ENCODE assay signal across 10 cellular contexts in the genomic region with DNA sequence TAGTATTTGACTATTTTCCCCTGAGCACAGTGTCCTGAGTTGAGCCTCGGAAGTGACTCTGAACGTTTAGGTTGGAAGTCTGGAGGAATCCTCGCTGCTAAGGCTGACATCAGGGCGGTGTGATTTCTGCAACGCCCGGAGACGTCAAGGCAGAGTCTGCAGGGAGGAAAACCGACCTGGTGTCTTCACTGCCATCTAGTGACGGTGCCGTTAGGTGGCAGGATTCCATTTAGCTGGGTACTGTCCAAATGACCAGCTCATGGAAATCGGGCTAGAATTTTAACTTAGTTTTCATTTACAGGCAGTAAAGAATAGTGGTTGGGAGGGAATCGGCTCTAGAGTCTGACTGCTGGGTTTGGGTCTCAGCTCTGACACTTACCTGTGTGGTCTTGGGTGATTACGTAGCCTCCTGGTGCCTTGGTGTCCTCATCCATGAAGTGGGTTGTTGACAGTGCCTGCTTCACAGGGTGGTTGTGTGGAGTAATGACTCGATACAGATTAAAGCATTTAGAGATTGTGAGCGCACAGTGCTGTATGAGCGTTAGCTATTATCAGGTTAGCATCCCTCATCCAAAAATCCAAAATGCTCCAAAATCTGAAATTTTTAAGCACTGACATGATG. TPM values are rescaled to one million over a fixed set of nuclear protein-coding genes. Genes with fewer than 3 reads are reported as not detected.
DNase-seq lines count a peak whose midpoint lies in the region; ATAC-seq, FAIRE-seq and TF ChIP-seq lines count a peak whose summit lies in the region.
"Had no signal": no experiment of that assay in that cellular context is flagged by ENCODE, and none has a peak within 500 bp of the region (broad histone marks: within the 10 kb centered on the region; RNA-seq: fewer than 3 reads in every experiment).

No MANE protein-coding gene starts in this region.

- H2AK5ac ChIP-seq in H1 (ENCODE audit: low read depth, low read length) = no peak overlapping the region

- H2BK20ac ChIP-seq in H1 (ENCODE audit: low read length) = no peak overlapping the region

- POLR2A ChIA-PET in RWPE1 (lab: Yijun Ruan, JAX; ENCODE audit: low non-redundant PET) (no interaction called here), H1 (lab: Charles Lee; ENCODE audit: partially characterized antibody) (no interaction called here)

- no peak overlapping the region for H3K18ac ChIP-seq in H1 (ENCODE audit: extremely low read depth, low read length)

- no peak for TF ChIP-seq EP300 in H1 (IDR thresholded peaks at IDR 0.05; ENCODE audit: borderline replicate concordance in 1 of 2, low read depth in 2 of 2, low read length in 2 of 2)

- no peak overlapping the region for H3K4me3 ChIP-seq in H1 (ENCODE audit: extremely low read depth in 1 of 4, insufficient read depth in 2 of 4, low read depth in 3 of 4, low read length in 4 of 4)
- no peak overlapping the region for H3K4me3 ChIP-seq in mucosa of descending colon

- no peak overlapping the region for H3K56ac ChIP-seq in H1 (replicated peaks; ENCODE audit: insufficient read length, low read depth, low read length)

- no peak overlapping the region for H3K27ac ChIP-seq in RWPE1
- no peak overlapping the region for H3K27ac ChIP-seq in H1 (ENCODE audit: low read depth, low read length)
- H3K27ac ChIP-seq: neutrophil had no signal

- no peak overlapping the region for H3K9ac ChIP-seq in H1 (replicated peaks in 1 of 4; ENCODE audit: extremely low read depth in 1 of 4, low read depth in 3 of 4, low read length in 3 of 4)

- 0 out of 2 replicates have a peak overlapping the region, but pooled peaks have one; percentile 2 for H2AFZ ChIP-seq in H1 (ENCODE audit: low read length)

- 40% methylated on average over 16 of the region's 16 CpGs; no CpG with 5 or more reads in 1 of the 2 experiments for WGBS in H1 (ENCODE audit: extremely low coverage in 1 of 2, insufficient coverage in 1 of 2, insufficient read length in 1 of 2, insufficient replicate concordance in 2 of 2, low coverage in 1 of 2, low lambda C conversion rate in 2 of 2, missing lambda C conversion rate in 1 of 2), 2 experiments

- no peak overlapping the region for H3K23ac ChIP-seq in H1 (ENCODE audit: insufficient read length)

- peaks cover 0 to 5% (median 0%) of the 10 kb centered on the region in 4 experiments; a peak in 4 of 7 replicates for H3K27me3 ChIP-seq in H1 (replicated peaks in 1 of 4; ENCODE audit: control insufficient read depth in 3 of 4, extremely low read depth in 1 of 4, insufficient read depth in 3 of 4, low read length in 3 of 4)

- H3K4ac ChIP-seq in H1 (replicated peaks; ENCODE audit: insufficient read length, low read depth, low read length) = no peak overlapping the region

- intact Hi-C loops in mucosa of descending colon (cut with DNase I, micrococcal nuclease) = no loop called here

- DNase-seq in DMS53 (lab: John Stamatoyannopoulos, UW) (peak; percentile 58), HCEC 1CT (peak; percentile 40), RWPE1 (ENCODE audit: low spot score) (peak; percentile 68), H1 (ENCODE audit: low read depth in 1 of 2, low spot score in 2 of 2) (peak; percentile 31 to 68), mucosa of descending colon (peak in 2 of 3 donors; percentile 48 to 66), DMS153 treated with DMSO at 0.1 percent for 48 hours (lab: John Stamatoyannopoulos, UW; ENCODE audit: unreplicated experiment) (no peak)
- no peak for DNase-seq in activated CD8-positive, alpha-beta memory T cell treated with anti-CD3 and anti-CD28 coated beads, Interleukin-2, amount 50 U/mL, for 4 hours

- peak; percentile 70 to 73 for TF ChIP-seq RAD21 in H1 (IDR thresholded peaks at IDR 0.05 in 1 of 2, conservative IDR thresholded peaks at IDR 0.05 in 1 of 2; ENCODE audit: low read depth in 2 of 2, low read length in 2 of 2)

- H3K14ac ChIP-seq in H1 (ENCODE audit: insufficient read length) = no peak overlapping the region

- H3K79me1 ChIP-seq in H1 (ENCODE audit: low read depth, low read length) = no peaks in the 10 kb centered on the region

- H3K4me2 ChIP-seq in H1 (ENCODE audit: insufficient read depth in 1 of 2, low read depth in 2 of 2, low read length in 2 of 2) = no peak overlapping the region

- no peak overlapping the region for H2BK5ac ChIP-seq in H1 (ENCODE audit: low read depth, low read length)

- no peaks in the 10 kb centered on the region for H3K79me2 ChIP-seq in H1 (ENCODE audit: control insufficient read depth in 1 of 2, insufficient read depth in 2 of 2, low read length in 2 of 2)

- ATAC-seq in mucosa of descending colon (peak; percentile 70), GM21423 (IDR thresholded peaks at IDR 0.05; ENCODE audit: unreplicated experiment) (no peak)

- no peaks in the 10 kb centered on the region for H3K36me3 ChIP-seq in H1 (ENCODE audit: control insufficient read depth in 2 of 4, insufficient read depth in 4 of 4, low read length in 3 of 4)
- H3K36me3 ChIP-seq in mucosa of descending colon (ENCODE audit: low read depth) = no peaks in the 10 kb centered on the region
- H3K36me3 ChIP-seq: neutrophil had no signal

- H3K23me2 ChIP-seq in H1 (ENCODE audit: low read depth, low read length) = no peaks in the 10 kb centered on the region

- CTCF ChIA-PET in RWPE1 (lab: Yijun Ruan, JAX) = interaction anchor here (0.5 to 2.0 kb wide), 12 partner anchors 9 to 1299 kb away, joined by 3 to 7 read pairs (median 3); partner anchors contain the start of gene EXOC2
- CTCF ChIA-PET in H1 (lab: Charles Lee; ENCODE audit: partially characterized antibody) = interaction anchor here (0.6 to 8.6 kb wide), 32 partner anchors 12 to 1207 kb away, joined by 3 to 101 read pairs (median 4); partner anchors contain the start of gene FOXQ1

- H4K91ac ChIP-seq in H1 (replicated peaks; ENCODE audit: insufficient read length, low read length) = no peak overlapping the region

- no peak overlapping the region for H2BK12ac ChIP-seq in H1 (ENCODE audit: low read depth, low read length)

- H4K5ac ChIP-seq in H1 (ENCODE audit: insufficient read length, low read depth, low read length) = no peak overlapping the region

- H2BK15ac ChIP-seq in H1 (ENCODE audit: low read length) = no peak overlapping the region

- no peaks in the 10 kb centered on the region for H4K20me1 ChIP-seq in H1 (replicated peaks in 1 of 2; ENCODE audit: control insufficient read depth in 1 of 2, insufficient read depth in 2 of 2, low read length in 2 of 2)

- H3K4me1 ChIP-seq in H1 (replicated peaks in 1 of 4; ENCODE audit: control insufficient read depth in 3 of 4, insufficient read depth in 4 of 4, low read length in 3 of 4) (peaks cover 0 to 3% (median 0%) of the 10 kb centered on the region in 4 experiments; a peak in 1 of 7 replicates), mucosa of descending colon (ENCODE audit: low read depth) (no peaks in the 10 kb centered on the region)

- no peak for TF ChIP-seq POLR2A in H1 (IDR thresholded peaks at IDR 0.05; ENCODE audit: control extremely low read depth in 1 of 2, low read depth in 2 of 2, low read length in 2 of 2)

- H2BK120ac ChIP-seq in H1 (replicated peaks; ENCODE audit: low read depth, low read length) = no peak overlapping the region

- no peak overlapping the region for H4K8ac ChIP-seq in H1 (ENCODE audit: extremely low read depth, insufficient read depth, low read length)

- peaks cover 2 to 5% of the 10 kb centered on the region in 2 experiments; a peak in 1 of 4 replicates for H3K9me3 ChIP-seq in H1 (ENCODE audit: insufficient read depth in 2 of 2, low read depth in 1 of 2, low read length in 1 of 2)
- H3K9me3 ChIP-seq in mucosa of descending colon = peaks cover 2% of the 10 kb centered on the region
- H3K9me3 ChIP-seq: neutrophil had no signal

- FAIRE-seq in H1 (lab: Jason Lieb, UNC) = peak; percentile 92
- FAIRE-seq: TTC549 had no signal

- TF ChIP-seq CTCF in RWPE1 (conservative IDR thresholded peaks at IDR 0.05; ENCODE audit: low read depth) (peak; percentile 64), H1 (IDR thresholded peaks at IDR 0.05; ENCODE audit: control extremely low read depth in 1 of 3, insufficient read depth in 1 of 3, low read depth in 1 of 3, low read length in 3 of 3) (peak; percentile 74 to 87 (median 85)), mucosa of descending colon (IDR thresholded peaks at IDR 0.05) (peak; percentile 27)

TF ChIP-seq in H1, 55 proteins besides CTCF, POLR2A, EP300 and RAD21:
- no peak for TF ChIP-seq SIRT6 (IDR thresholded peaks at IDR 0.05; ENCODE audit: low read length)
- 0 out of 2 replicates have a peak, but pooled peaks have one; percentile 41 for TF ChIP-seq CREB1 (IDR thresholded peaks at IDR 0.05)

RNA-seq across cellular contexts. Expression of gene FOXF2, which starts 35.0 kb away (rescaled TPM):
- not detected in 2 replicates for total RNA-seq in H1 (2021; fragmentation: NEBNext Ultra II Directional; extraction: Animal tissue kit (Norgen Biotek cat#: 25700))
- 0.05 TPM in 2 replicates for polyA plus RNA-seq in H1 (2011; rRNA removed)
- polyA plus RNA-seq in H1 (2011; cell fraction: cytosol; rRNA removed) = 0.08 TPM
- not detected for polyA plus RNA-seq in H1 (2011; cell fraction: nucleus; rRNA removed)
- polyA plus RNA-seq in H1 (2012, experiment 1 of 2) = not detected in 4 replicates
- polyA plus RNA-seq in H1 (2012, experiment 2 of 2) = not detected
- polyA plus RNA-seq in H1 (2013, experiment 1 of 2) = 0.06 TPM
- not detected for polyA plus RNA-seq in H1 (2013, experiment 2 of 2)
- not detected in 2 replicates for polyA minus RNA-seq in H1 (2011; rRNA and poly(A)+ RNA removed)
- 0.81 TPM for polyA minus RNA-seq in H1 (2011; cell fraction: cytosol; rRNA and poly(A)+ RNA removed)
- 0.30 TPM for polyA minus RNA-seq in H1 (2011; cell fraction: nucleus; rRNA and poly(A)+ RNA removed)
- total RNA-seq in mucosa of descending colon = 10 to 100 TPM in 1 of 3 donors, 1 to 10 TPM in 2; 6.9 to 68.1 (median 7.1) TPM

Comparison
In these comparisons a context has a peak if more than half of its experiments do, and no peak if none do; other contexts are left out.
1. DNase-seq: peak in DMS53 (single experiment), HCEC 1CT (single experiment), RWPE1 (single experiment), H1 (2 of 2) and mucosa of descending colon (2 of 3); none in DMS153 treated with DMSO at 0.1 percent for 48 hours (single experiment) and activated CD8-positive, alpha-beta memory T cell treated with anti-CD3 and anti-CD28 coated beads, Interleukin-2, amount 50 U/mL, for 4 hours (single experiment).
2. CTCF ChIP-seq: peak in every context shown above with its lines; median percentile 85 in H1; 64 in RWPE1; 27 in mucosa of descending colon.